ENCODE assay signal across 16 cellular contexts in genomic region chr5:36279054-36279698, GRCh38. TPM values are rescaled to one million over a fixed set of nuclear protein-coding genes. Genes with fewer than 3 reads are reported as not detected.
DNase-seq lines count a peak whose midpoint lies in the region; ATAC-seq and TF ChIP-seq lines count a peak whose summit lies in the region.
"Had no signal": no experiment of that assay in that cellular context is flagged by ENCODE, and none has a peak within 500 bp of the region (broad histone marks: within the 10 kb centered on the region; RNA-seq: fewer than 3 reads in every experiment).

No MANE protein-coding gene starts in this region.

- peaks cover 0 to 14% (median 7%) of the 10 kb centered on the region in 10 experiments; a peak in 13 of 20 replicates for H3K4me1 ChIP-seq in BLaER1 treated with 17β-estradiol and CSF1 and Interleukin-3, amounts not matched to agents 10 nM and 100 nM
- H3K4me1 ChIP-seq in MM.1S (ENCODE audit: low read length) (no peaks in the 10 kb centered on the region), skeletal muscle satellite cell (ENCODE audit: control insufficient read depth, insufficient read depth, low read length) (peaks cover 20% of the 10 kb centered on the region)
- H3K4me1 ChIP-seq: BE2C had no signal

- no peaks in the 10 kb centered on the region for H3K9me2 ChIP-seq in MM.1S (replicated peaks; ENCODE audit: insufficient read depth, low read length)

- no peak overlapping the region for H3K9ac ChIP-seq in BLaER1 treated with 17β-estradiol and CSF1 and Interleukin-3, amounts not matched to agents 10 nM and 100 nM
- H3K9ac ChIP-seq in MM.1S (ENCODE audit: low read length) (no peak overlapping the region), skeletal muscle satellite cell (ENCODE audit: low read depth, low read length) (peak overlapping the region; percentile 21)

- H3K36me3 ChIP-seq in BLaER1 treated with 17β-estradiol and CSF1 and Interleukin-3, amounts not matched to agents 10 nM and 100 nM, result no peaks in the 10 kb centered on the region
- H3K36me3 ChIP-seq in MM.1S (replicated peaks; ENCODE audit: insufficient read depth, low read length) (no peaks in the 10 kb centered on the region), skeletal muscle satellite cell (ENCODE audit: insufficient read depth, low read length) (no peaks in the 10 kb centered on the region)
- H3K36me3 ChIP-seq: BE2C, MG63 had no signal

- in situ Hi-C loops in GM13977 (cut with MboI; ENCODE audit: low pct_unique_long_range_greater_than_20kb, low sequenced_read_pairs, unreplicated experiment), result no loop called here

- H3K79me2 ChIP-seq in MM.1S (ENCODE audit: low read length), result no peaks in the 10 kb centered on the region

- no peaks in the 10 kb centered on the region for H3K27me3 ChIP-seq in BLaER1 treated with 17β-estradiol and CSF1 and Interleukin-3, amounts not matched to agents 10 nM and 100 nM
- peaks cover 7% of the 10 kb centered on the region; the same call in 1 of the 2 replicates for H3K27me3 ChIP-seq in MM.1S (replicated peaks; ENCODE audit: insufficient read depth, low read length)
- H3K27me3 ChIP-seq in skeletal muscle satellite cell (ENCODE audit: control insufficient read depth, insufficient read depth, low read length), result no peaks in the 10 kb centered on the region
- H3K27me3 ChIP-seq: BE2C had no signal

- no peaks in the 10 kb centered on the region for H4K20me1 ChIP-seq in BLaER1 treated with 17β-estradiol and CSF1 and Interleukin-3, amounts not matched to agents 10 nM and 100 nM
- H4K20me1 ChIP-seq in MM.1S (ENCODE audit: insufficient read depth, low read length), result no peaks in the 10 kb centered on the region

- no peak overlapping the region for H3K4me3 ChIP-seq in BLaER1 treated with 17β-estradiol and CSF1 and Interleukin-3, amounts not matched to agents 10 nM and 100 nM
- no peak overlapping the region for H3K4me3 ChIP-seq in MM.1S (ENCODE audit: low read length)
- H3K4me3 ChIP-seq in choroid plexus epithelial cell (ENCODE audit: low read depth, low read length), result no peak overlapping the region
- H3K4me3 ChIP-seq in skeletal muscle satellite cell (ENCODE audit: low read length), result peak overlapping the region; percentile 7
- H3K4me3 ChIP-seq: MG63 had no signal

- ATAC-seq in GM18502 (IDR thresholded peaks at IDR 0.05; ENCODE audit: poor library complexity, unreplicated experiment), result no peak
- ATAC-seq in GM21381 (IDR thresholded peaks at IDR 0.05; ENCODE audit: unreplicated experiment), result no peak
- ATAC-seq: stimulated activated memory B cell treated with anti-CD40 and anti-IgM and Interleukin-4, amounts not matched to agents 10 μg/mL and 1 μg/mL and 100 μg/mL, for 72 hours had no signal

- no peaks in the 10 kb centered on the region for H3F3A ChIP-seq in MM.1S (ENCODE audit: insufficient read depth, low read length)

- peaks cover 0 to 10% (median 5%) of the 10 kb centered on the region in 11 experiments; a peak in 10 of 22 replicates for H3K9me3 ChIP-seq in BLaER1 treated with 17β-estradiol and CSF1 and Interleukin-3, amounts not matched to agents 10 nM and 100 nM (replicated peaks in 1 of 11)
- H3K9me3 ChIP-seq in MM.1S (replicated peaks; ENCODE audit: insufficient read depth, low read length) (no peaks in the 10 kb centered on the region), skeletal muscle satellite cell (replicated peaks; ENCODE audit: low read length) (no peaks in the 10 kb centered on the region)
- H3K9me3 ChIP-seq: BE2C, MG63 had no signal

- DNase-seq in MM.1S (peak; percentile 5), choroid plexus epithelial cell (ENCODE audit: low read depth) (peak; percentile 75), GM13977 (ENCODE audit: low spot score) (no peak), anterior cingulate cortex (lab: John Stamatoyannopoulos, UW) (no peak)
- DNase-seq: activated naive CD8-positive, alpha-beta T cell treated with anti-CD3 and anti-CD28 coated beads, Interleukin-2, amount 10 ng/mL, durations not matched to agents 7 days and 5 days; BE2C; foreskin melanocyte; MG63; NCI-H2107; NCI-H82; RPMI8226 had no signal

- no peak overlapping the region for H2AFZ ChIP-seq in MM.1S (ENCODE audit: low read length)

- TF ChIP-seq CTCF in MM.1S (IDR thresholded peaks at IDR 0.05; ENCODE audit: low read length), result no peak
- no peak for TF ChIP-seq CTCF in choroid plexus epithelial cell (conservative IDR thresholded peaks at IDR 0.05; ENCODE audit: low read depth, low read length)
- TF ChIP-seq CTCF in GM13977 (IDR thresholded peaks at IDR 0.05; ENCODE audit: extremely low read depth, insufficient read depth, missing control alignments), result no peak

- peak overlapping the region in 8 of 11 experiments; percentile 6 to 49 (median 30); a peak in 10 of 22 replicates for H3K4me2 ChIP-seq in BLaER1 treated with 17β-estradiol and CSF1 and Interleukin-3, amounts not matched to agents 10 nM and 100 nM
- H3K4me2 ChIP-seq in MM.1S (ENCODE audit: low read depth, low read length) (no peak overlapping the region), skeletal muscle satellite cell (ENCODE audit: low read length) (peak overlapping the region; percentile 60)

- no peak overlapping the region for H3K27ac ChIP-seq in BLaER1 treated with 17β-estradiol and CSF1 and Interleukin-3, amounts not matched to agents 10 nM and 100 nM
- H3K27ac ChIP-seq in MM.1S (ENCODE audit: low read length), result no peak overlapping the region

RNA-seq across cellular contexts. Expression of gene RANBP3L, which starts 22.5 kb away (rescaled TPM):
- 0.22 and 0.25 TPM in 2 replicates for total RNA-seq in skeletal muscle satellite cell (2012; rRNA removed)
- total RNA-seq: activated naive CD8-positive, alpha-beta T cell treated with anti-CD3 and anti-CD28 coated beads, Interleukin-2, amount 10 ng/mL, durations not matched to agents 7 days and 5 days had no signal

RNA-seq across cellular contexts. Expression of gene NADK2, which starts 37.5 kb away (rescaled TPM):
- total RNA-seq in skeletal muscle satellite cell (2012; rRNA removed), result 19.0 and 24.3 TPM in 2 replicates

Comparison
In these comparisons a context has a peak if more than half of its experiments do, and no peak if none do; other contexts are left out.
1. DNase-seq: peak in MM.1S (single experiment) and choroid plexus epithelial cell (single experiment); none in GM13977 (single experiment) and anterior cingulate cortex (0 of 58).